ENCODE assay signal across 19 cellular contexts in the genomic region with DNA sequence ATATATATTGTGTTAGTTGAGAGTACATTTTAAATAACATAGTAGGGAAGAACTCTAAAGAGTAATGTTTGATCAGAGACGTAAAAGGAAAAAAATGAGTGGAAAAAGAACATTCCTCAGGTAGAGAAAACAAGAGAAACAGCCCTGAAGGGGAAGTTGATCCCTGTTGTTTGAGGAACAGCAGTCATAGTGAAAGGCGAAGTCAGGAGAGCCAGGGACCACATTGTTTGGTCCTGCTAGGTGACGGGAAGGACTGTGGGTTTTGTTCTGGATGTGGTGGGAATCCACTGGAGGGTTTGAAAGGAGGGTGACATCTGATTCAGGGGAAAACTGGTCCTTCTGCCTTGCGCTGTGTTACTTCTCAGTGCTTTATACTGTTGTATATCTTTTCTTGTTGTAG. TPM values are rescaled to one million over a fixed set of nuclear protein-coding genes. Genes with fewer than 3 reads are reported as not detected.
DNase-seq lines count a peak whose midpoint lies in the region; ATAC-seq and TF ChIP-seq lines count a peak whose summit lies in the region.
"Had no signal": no experiment of that assay in that cellular context is flagged by ENCODE, and none has a peak within 500 bp of the region (broad histone marks: within the 10 kb centered on the region; RNA-seq: fewer than 3 reads in every experiment).

No MANE protein-coding gene starts in this region.

- H3K4me1 ChIP-seq in mucosa of descending colon (ENCODE audit: low read depth) (peaks cover 14% of the 10 kb centered on the region), uterus (peaks cover 10 to 15% of the 10 kb centered on the region in 2 donors)

- H3K4me3 ChIP-seq in mucosa of descending colon (no peak overlapping the region), uterus (no peak overlapping the region)
- H3K4me3 ChIP-seq: SJCRH30 had no signal

- no peaks in the 10 kb centered on the region for H3K27me3 ChIP-seq in uterus
- H3K27me3 ChIP-seq: SJCRH30 had no signal

- H3K27me3 Mint-ChIP-seq in activated T-cell treated with anti-CD3 and anti-CD28 coated beads, Interleukin-2, amount 50 U/mL, for 72 hours (ENCODE audit: low read depth): no peaks in the 10 kb centered on the region
- H3K27me3 Mint-ChIP-seq in activated CD8-positive, alpha-beta T cell treated with anti-CD3 and anti-CD28 coated beads for 36 hours: no peaks in the 10 kb centered on the region
- H3K27me3 Mint-ChIP-seq: IgD-negative memory B cell had no signal

- H3K4me1 Mint-ChIP-seq in activated T-cell treated with anti-CD3 and anti-CD28 coated beads, Interleukin-2, amount 50 U/mL, for 72 hours (ENCODE audit: low read depth): peaks cover 72% of the 10 kb centered on the region
- H3K4me1 Mint-ChIP-seq in activated CD8-positive, alpha-beta T cell treated with anti-CD3 and anti-CD28 coated beads for 36 hours (ENCODE audit: low read depth): peaks cover 53% of the 10 kb centered on the region

- H3K27ac Mint-ChIP-seq in activated T-cell treated with anti-CD3 and anti-CD28 coated beads, Interleukin-2, amount 50 U/mL, for 72 hours: peak overlapping the region; percentile 97
- peak overlapping the region; percentile 89 for H3K27ac Mint-ChIP-seq in activated CD8-positive, alpha-beta T cell treated with anti-CD3 and anti-CD28 coated beads for 36 hours
- H3K27ac Mint-ChIP-seq: natural killer cell; T-helper 2 cell treated with Interferon-gamma antibody and Interleukin-4, amounts not matched to agents 5 μg/mL and 100 μg/mL, for 36 hours had no signal

- H3K9me3 ChIP-seq in mucosa of descending colon (no peaks in the 10 kb centered on the region), uterus (no peaks in the 10 kb centered on the region)
- H3K9me3 ChIP-seq: SJCRH30 had no signal

- POLR2A ChIA-PET in activated CD8-positive, alpha-beta T cell treated with anti-CD3 and anti-CD28 coated beads for 36 hours (lab: Charles Lee): interaction anchor here (1.2 kb wide), 1 partner anchor 9 kb away, joined by 3 read pairs; a partner anchor contains a TSS

- intact Hi-C loops in activated CD8-positive, alpha-beta T cell treated with anti-CD3 and anti-CD28 coated beads for 36 hours (cut with micrococcal nuclease): no loop called here
- intact Hi-C loops in mucosa of descending colon (cut with DNase I, micrococcal nuclease): no loop called here
- intact Hi-C loops in uterus (cut with DNase I; ENCODE audit: low total_unique reads): no loop called here

- H3K9me3 Mint-ChIP-seq in activated T-cell treated with anti-CD3 and anti-CD28 coated beads, Interleukin-2, amount 50 U/mL, for 72 hours: no peaks in the 10 kb centered on the region
- no peaks in the 10 kb centered on the region for H3K9me3 Mint-ChIP-seq in activated CD8-positive, alpha-beta T cell treated with anti-CD3 and anti-CD28 coated beads for 36 hours
- H3K9me3 Mint-ChIP-seq: IgD-negative memory B cell; natural killer cell; T-helper 2 cell treated with Interferon-gamma antibody and Interleukin-4, amounts not matched to agents 5 μg/mL and 100 μg/mL, for 36 hours had no signal

- H3K4me3 Mint-ChIP-seq in activated T-cell treated with anti-CD3 and anti-CD28 coated beads, Interleukin-2, amount 50 U/mL, for 72 hours: no peak overlapping the region
- H3K4me3 Mint-ChIP-seq in activated CD8-positive, alpha-beta T cell treated with anti-CD3 and anti-CD28 coated beads for 36 hours: no peak overlapping the region
- H3K4me3 Mint-ChIP-seq: IgD-negative memory B cell; natural killer cell; T-helper 2 cell treated with Interferon-gamma antibody and Interleukin-4, amounts not matched to agents 5 μg/mL and 100 μg/mL, for 36 hours had no signal

- H3K27ac ChIP-seq in uterus: peak overlapping the region; percentile 42 to 71
- H3K27ac ChIP-seq: SJCRH30 had no signal

- no peak for TF ChIP-seq POLR2A in uterus (IDR thresholded peaks at IDR 0.05)

- H3K36me3 Mint-ChIP-seq in activated T-cell treated with anti-CD3 and anti-CD28 coated beads, Interleukin-2, amount 50 U/mL, for 72 hours (ENCODE audit: insufficient read depth in 2 of 2): peaks cover 2 to 17% of the 10 kb centered on the region in 2 donors
- peaks cover 41% of the 10 kb centered on the region for H3K36me3 Mint-ChIP-seq in activated CD8-positive, alpha-beta T cell treated with anti-CD3 and anti-CD28 coated beads for 36 hours (ENCODE audit: low read depth)

- H3K36me3 ChIP-seq in mucosa of descending colon (ENCODE audit: low read depth) (no peaks in the 10 kb centered on the region), uterus (no peaks in the 10 kb centered on the region)

- DNase-seq in activated T-cell treated with anti-CD3 and anti-CD28 coated beads, Interleukin-2, amount 50 U/mL, for 72 hours: no peak
- DNase-seq in activated T-cell treated with anti-CD3 and anti-CD28 coated beads for 4 hours (no peak), mucosa of descending colon (peak in 1 of 3 donors; percentile 28), uterus (no peak), NCI-H2196 (lab: John Stamatoyannopoulos, UW; ENCODE audit: unreplicated experiment) (no peak), NCI-H2227 (lab: John Stamatoyannopoulos, UW; ENCODE audit: unreplicated experiment) (no peak)
- DNase-seq in activated CD8-positive, alpha-beta T cell treated with anti-CD3 and anti-CD28 coated beads for 36 hours: no peak
- no peak for DNase-seq in stimulated activated CD4-positive, alpha-beta T cell treated with anti-CD3 and anti-CD28 coated beads, Interleukin-2, amount 100 ng/mL, for 48 hours
- DNase-seq: activated CD4-positive, alpha-beta T cell treated with anti-CD3 and anti-CD28 coated beads, Interleukin-2, amount 50 U/mL, for 1 hour; amniotic stem cell; Calu3; foreskin melanocyte; natural killer cell; NCI-H2171 treated with DMSO at 0.1 percent for 48 hours; NK-92 treated with Interleukin-12 subunit alpha and Interleukin-12 subunit beta, amount 100 ng/mL, for 24 hours; retina; SJCRH30 had no signal

- CTCF ChIA-PET in activated CD8-positive, alpha-beta T cell treated with anti-CD3 and anti-CD28 coated beads for 36 hours (lab: Charles Lee): no interaction called here

- ATAC-seq in activated T-cell treated with anti-CD3 and anti-CD28 coated beads, Interleukin-2, amount 50 U/mL, for 72 hours (replicated peaks in 1 of 2): no peak
- ATAC-seq in activated CD8-positive, alpha-beta T cell treated with anti-CD3 and anti-CD28 coated beads for 36 hours: no peak
- peak; percentile 54 for ATAC-seq in mucosa of descending colon
- ATAC-seq: natural killer cell had no signal

- TF ChIP-seq CTCF in activated CD8-positive, alpha-beta T cell treated with anti-CD3 and anti-CD28 coated beads for 36 hours (IDR thresholded peaks at IDR 0.05): no peak
- TF ChIP-seq CTCF in mucosa of descending colon (IDR thresholded peaks at IDR 0.05): no peak
- TF ChIP-seq CTCF in uterus (IDR thresholded peaks at IDR 0.05): no peak

RNA-seq across cellular contexts. Expression of a gene that starts 9.0 kb away (rescaled TPM):
- total RNA-seq in activated T-cell treated with anti-CD3 and anti-CD28 coated beads, Interleukin-2, amount 50 U/mL, for 72 hours: 10 to 100 TPM; 30.6 to 34.3 TPM
- 10 to 100 TPM; 33.7 to 34.9 TPM for total RNA-seq in activated CD8-positive, alpha-beta T cell treated with anti-CD3 and anti-CD28 coated beads for 36 hours
- total RNA-seq in mucosa of descending colon: 10 to 100 TPM; 33.5 to 36.2 (median 34.6) TPM
- 100 to 1,000 TPM in 1 of 4 donors, 10 to 100 TPM in 3; 26.2 to 115 (median 43.7) TPM for total RNA-seq in uterus

RNA-seq across cellular contexts. Expression of a gene that starts 41.4 kb away (rescaled TPM):
- 1 to 10 TPM; 7.8 to 8.5 TPM for total RNA-seq in activated T-cell treated with anti-CD3 and anti-CD28 coated beads, Interleukin-2, amount 50 U/mL, for 72 hours
- 10 to 100 TPM; 21.6 to 21.9 TPM for total RNA-seq in activated CD8-positive, alpha-beta T cell treated with anti-CD3 and anti-CD28 coated beads for 36 hours
- 10 to 100 TPM in 2 of 3 donors, 1 to 10 TPM in 1; 8.4 to 21.4 (median 20.7) TPM for total RNA-seq in mucosa of descending colon
- total RNA-seq in uterus: 1 to 10 TPM in 1 of 4 donors, under 1 TPM in 1, not detected in 2; 0.27 to 1.4 TPM
- total RNA-seq: SJCRH30 had no signal

RNA-seq across cellular contexts. Expression of a gene that starts 57.9 kb away (rescaled TPM):
- 10 to 100 TPM; 79.7 to 82.7 TPM for total RNA-seq in activated T-cell treated with anti-CD3 and anti-CD28 coated beads, Interleukin-2, amount 50 U/mL, for 72 hours
- total RNA-seq in activated CD8-positive, alpha-beta T cell treated with anti-CD3 and anti-CD28 coated beads for 36 hours: 10 to 100 TPM; 41.5 to 42.9 TPM
- total RNA-seq in mucosa of descending colon (10 to 100 TPM; 32.2 to 57.3 (median 36.2) TPM), uterus (10 to 100 TPM; 21.3 to 70.2 (median 30.7) TPM)
